In the genomic region with DNA sequence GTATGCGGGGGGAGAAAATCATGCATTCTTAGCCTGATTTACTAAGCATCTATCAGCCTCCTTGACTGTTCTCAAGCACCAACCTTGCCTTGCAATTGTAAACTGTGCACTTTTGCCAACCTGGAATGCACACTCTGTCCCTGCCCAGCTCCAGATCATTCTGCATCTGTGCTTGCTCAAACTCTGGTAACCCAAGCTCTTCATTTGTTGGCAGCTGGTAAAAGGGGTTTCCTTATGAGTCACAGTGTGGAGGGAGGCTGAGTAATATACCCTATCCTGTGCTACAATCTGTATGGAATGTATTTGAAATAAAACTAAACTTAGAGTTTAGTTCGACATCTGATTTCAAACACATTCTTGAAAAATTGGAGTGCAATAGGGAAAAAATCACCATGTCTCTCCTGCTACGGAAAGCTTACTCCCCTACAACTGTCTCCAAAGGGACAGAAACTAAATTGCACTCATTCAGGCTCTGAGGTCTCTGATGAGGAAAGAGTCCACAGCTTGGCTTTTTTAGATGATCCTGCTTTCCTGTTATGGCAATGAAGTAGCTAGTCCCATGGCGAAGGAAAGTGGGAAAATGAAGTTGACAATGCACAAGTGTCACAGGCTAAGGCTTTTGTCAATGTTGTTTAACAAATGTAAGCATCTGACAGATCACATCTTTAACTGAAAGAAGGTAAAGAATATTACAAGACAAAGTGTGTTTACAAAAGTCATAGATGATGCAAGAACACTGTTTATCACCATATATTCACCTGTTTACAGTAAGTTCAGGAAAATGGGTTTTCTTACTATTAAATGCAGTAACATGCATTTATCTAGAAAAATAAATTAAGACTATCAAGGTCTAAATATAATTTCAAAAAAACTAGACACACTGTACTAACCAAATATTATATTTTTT, we compare ENCODE assay signal across 8 cellular contexts.
DNase-seq lines count a peak whose midpoint lies in the region; ATAC-seq and TF ChIP-seq lines count a peak whose summit lies in the region.

No MANE protein-coding gene starts in this region.

- peak overlapping the region; percentile 5 to 51 for H3K27ac ChIP-seq in right atrium auricular region
- H3K27ac ChIP-seq in stomach, result peak overlapping the region in 4 of 5 donors; percentile 65 to 82 (median 73)

- H3K27ac Mint-ChIP-seq in progenitor cell of endocrine pancreas, result no peak overlapping the region

- H3K4me3 Mint-ChIP-seq in progenitor cell of endocrine pancreas (ENCODE audit: low read depth), result no peak overlapping the region

- H3K27me3 ChIP-seq in right atrium auricular region (no peaks in the 10 kb centered on the region), stomach (no peaks in the 10 kb centered on the region)

- ATAC-seq in HG02973 (IDR thresholded peaks at IDR 0.05; ENCODE audit: unreplicated experiment), result no peak

- H3K4me3 ChIP-seq in right atrium auricular region, result no peak overlapping the region
- no peak overlapping the region for H3K4me3 ChIP-seq in stomach

- H3K4me1 Mint-ChIP-seq in progenitor cell of endocrine pancreas (ENCODE audit: low read depth), result peaks cover 5% of the 10 kb centered on the region

- intact Hi-C loops in stomach (cut with DNase I; ENCODE audit: low total_unique reads), result no loop called here

- H3K36me3 ChIP-seq in right atrium auricular region, result no peaks in the 10 kb centered on the region
- no peaks in the 10 kb centered on the region for H3K36me3 ChIP-seq in stomach

- peaks cover 0 to 24% of the 10 kb centered on the region in 2 donors for H3K4me1 ChIP-seq in right atrium auricular region
- peaks cover 0 to 34% (median 19%) of the 10 kb centered on the region in 4 donors for H3K4me1 ChIP-seq in stomach

- no peaks in the 10 kb centered on the region for H3K9me3 ChIP-seq in right atrium auricular region
- no peaks in the 10 kb centered on the region for H3K9me3 ChIP-seq in stomach

- peak; percentile 87 for TF ChIP-seq EP300 in stomach (IDR thresholded peaks at IDR 0.05)

- WGBS in stomach, 5 donors, result 45 to 74% (median 64%) methylated on average over 4 of the region's 4 CpGs

- no peaks in the 10 kb centered on the region for H3K36me3 Mint-ChIP-seq in progenitor cell of endocrine pancreas (ENCODE audit: insufficient read depth)

- TF ChIP-seq POLR2A in stomach (IDR thresholded peaks at IDR 0.05), result no peak

- TF ChIP-seq CTCF in right atrium auricular region (IDR thresholded peaks at IDR 0.05), result no peak
- no peak for TF ChIP-seq CTCF in stomach (IDR thresholded peaks at IDR 0.05)
- no peak for TF ChIP-seq CTCF in progenitor cell of endocrine pancreas (IDR thresholded peaks at IDR 0.05; ENCODE audit: unreplicated experiment)

- H3K9me3 Mint-ChIP-seq in progenitor cell of endocrine pancreas (ENCODE audit: low read depth), result peaks cover 14% of the 10 kb centered on the region

- H3K27me3 Mint-ChIP-seq in progenitor cell of endocrine pancreas, result peaks cover 3% of the 10 kb centered on the region

- peak; percentile 94 for DNase-seq in H4 (ENCODE audit: low spot score)
- peak; percentile 28 for DNase-seq in T1000 (lab: John Stamatoyannopoulos, UW)
- peak; percentile 62 for DNase-seq in right atrium auricular region (ENCODE audit: low spot score)
- no peak for DNase-seq in stomach
- DNase-seq in SKM-1 treated with dmso at 0.1 percent for 144 hours (lab: John Stamatoyannopoulos, UW; ENCODE audit: unreplicated experiment), result no peak
- DNase-seq in progenitor cell of endocrine pancreas (ENCODE audit: low spot score, unreplicated experiment), result no peak
- no peak for DNase-seq in T-helper 1 cell

Comparison
In these comparisons a context has a peak if more than half of its experiments do, and no peak if none do; other contexts are left out.
1. DNase-seq: peak in H4 (single experiment), T1000 (single experiment) and right atrium auricular region (single experiment); none in stomach (single experiment), SKM-1 treated with dmso at 0.1 percent for 144 hours (single experiment), progenitor cell of endocrine pancreas (single experiment) and T-helper 1 cell (0 of 5).